In genomic region chr5:139482050-139482889, GRCh38 we compare ENCODE assay signal across 1 cellular context.
TF ChIP-seq lines count a peak whose summit lies in the region.

TSS of gene STING1 (minus strand) at chr5:139482758. CDS start at chr5:139481704, 1,054 bp downstream.

TF ChIP-seq in K562, 482 proteins besides CTCF, POLR2A, EP300 and RAD21 (continued from another document and continues in another):
- TF ChIP-seq FOXK2 (conservative IDR thresholded peaks at IDR 0.05 in 1 of 2, IDR thresholded peaks at IDR 0.05 in 1 of 2; ENCODE audit: low read depth in 2 of 2) (peak; percentile 44 to 60; a peak in 3 of 4 replicates), ZBTB43 (CRISPR knock-in tag; IDR thresholded peaks at IDR 0.05) (no peak), RBBP5 (IDR thresholded peaks at IDR 0.05; ENCODE audit: borderline replicate concordance, insufficient read depth, low read length, poor library complexity, severe bottlenecking) (peak; percentile 66), PHB (CRISPR knock-in tag; IDR thresholded peaks at IDR 0.05) (no peak), HDAC1 (IDR thresholded peaks at IDR 0.05) (no peak), ZNF583 (CRISPR knock-in tag; IDR thresholded peaks at IDR 0.05) (no peak), GATAD2A (IDR thresholded peaks at IDR 0.05) (0 out of 2 replicates have a peak, but pooled peaks have one; percentile 38), ZNF143 (CRISPR knock-in tag; IDR thresholded peaks at IDR 0.05) (no peak), LARP7 (IDR thresholded peaks at IDR 0.05) (no peak), FOXJ2 (tag; IDR thresholded peaks at IDR 0.05) (0 out of 2 replicates have a peak, but pooled peaks have one; percentile 43), HMGXB4 (CRISPR knock-in tag; IDR thresholded peaks at IDR 0.05) (no peak), GTF3C2 (IDR thresholded peaks at IDR 0.05; ENCODE audit: borderline replicate concordance, extremely low read depth, insufficient read length) (no peak), HOMEZ (CRISPR knock-in tag; IDR thresholded peaks at IDR 0.05) (peak; percentile 83; the same call in 1 of the 2 replicates), ZNF395 (CRISPR knock-in tag; IDR thresholded peaks at IDR 0.05) (peak; percentile 97), KDM2B (CRISPR knock-in tag; IDR thresholded peaks at IDR 0.05) (no peak), FOXJ3 (CRISPR knock-in tag; IDR thresholded peaks at IDR 0.05) (no peak), RUNX1 (IDR thresholded peaks at IDR 0.05; ENCODE audit: low read depth) (no peak), NKRF (IDR thresholded peaks at IDR 0.05; ENCODE audit: borderline replicate concordance) (no peak), ZNF561 (CRISPR knock-in tag; conservative IDR thresholded peaks at IDR 0.05) (no peak), CEBPG (CRISPR knock-in tag; IDR thresholded peaks at IDR 0.05) (no peak), CEBPG (tag; conservative IDR thresholded peaks at IDR 0.05 in 1 of 2, IDR thresholded peaks at IDR 0.05 in 1 of 2) (no peak), RBM15 (IDR thresholded peaks at IDR 0.05; ENCODE audit: insufficient read depth, low read length) (no peak), TBP (optimal IDR thresholded peaks at IDR 0.05; ENCODE audit: low read depth, low read length) (peak; percentile 68), ZNF444 (CRISPR knock-in tag; IDR thresholded peaks at IDR 0.05) (0 out of 2 replicates have a peak, but pooled peaks have one; percentile 7), U2AF1 (optimal IDR thresholded peaks at IDR 0.05; ENCODE audit: low read depth, low read length) (no peak), THRAP3 (IDR thresholded peaks at IDR 0.05; ENCODE audit: borderline replicate concordance) (no peak; the same call in 1 of the 2 replicates), PURB (CRISPR knock-in tag; IDR thresholded peaks at IDR 0.05; ENCODE audit: low read depth) (no peak), ZC3H8 (IDR thresholded peaks at IDR 0.05) (no peak), SNIP1 (IDR thresholded peaks at IDR 0.05; ENCODE audit: low read depth) (no peak), NONO (IDR thresholded peaks at IDR 0.05; ENCODE audit: low read depth in 2 of 2, low read length in 1 of 2) (no peak), SMARCC2 (IDR thresholded peaks at IDR 0.05; ENCODE audit: low read depth) (no peak), STAG1 (CRISPR knock-in tag; IDR thresholded peaks at IDR 0.05; ENCODE audit: borderline replicate concordance) (no peak), SNAPC5 (CRISPR knock-in tag; IDR thresholded peaks at IDR 0.05) (no peak), ZNF212 (CRISPR knock-in tag; IDR thresholded peaks at IDR 0.05) (no peak), DMBX1 (CRISPR knock-in tag; IDR thresholded peaks at IDR 0.05; ENCODE audit: borderline replicate concordance) (peak; percentile 64; the same call in 1 of the 2 replicates), ZNF311 (CRISPR knock-in tag; IDR thresholded peaks at IDR 0.05) (peak; percentile 72; the same call in 1 of the 2 replicates), ZNF24 (IDR thresholded peaks at IDR 0.05) (peak; percentile 36; the same call in 1 of the 2 replicates), ZNF347 (CRISPR knock-in tag; IDR thresholded peaks at IDR 0.05; ENCODE audit: low read depth) (no peak), ZNF592 (IDR thresholded peaks at IDR 0.05) (peak; percentile 96), KDM4B (IDR thresholded peaks at IDR 0.05; ENCODE audit: borderline replicate concordance in 2 of 2, low read depth in 1 of 2) (0 out of 4 replicates have a peak, but pooled peaks of 1 of the 2 experiments have one; percentile 81), GTF2F1 (IDR thresholded peaks at IDR 0.05; ENCODE audit: low read depth, low read length) (0 out of 2 replicates have a peak, but pooled peaks have one; percentile 60), ZNF518B (CRISPR knock-in tag; IDR thresholded peaks at IDR 0.05) (no peak), CREB3 (tag; conservative IDR thresholded peaks at IDR 0.05; ENCODE audit: low read depth) (peak; percentile 88)
